ENCODE assay signal across 14 cellular contexts in genomic region chr9:29285818-29286217, GRCh38.
A peak's percentile ranks its signal among the peaks of the same experiment; 100 is the strongest.
DNase-seq lines count a peak whose midpoint lies in the region; ATAC-seq, FAIRE-seq and TF ChIP-seq lines count a peak whose summit lies in the region.
"Had no signal": no experiment of that assay in that cellular context is flagged by ENCODE, and none has a peak within 500 bp of the region (broad histone marks: within the 10 kb centered on the region; RNA-seq: fewer than 3 reads in every experiment).

No MANE protein-coding gene starts in this region.

- H3K4me3 ChIP-seq in epithelial cell of esophagus (ENCODE audit: low read length): no peak overlapping the region
- H3K4me3 ChIP-seq in esophagus squamous epithelium: no peak overlapping the region
- H3K4me3 ChIP-seq in tibial artery: no peak overlapping the region
- H3K4me3 ChIP-seq: right atrium auricular region, SK-N-MC, thoracic aorta had no signal

- FAIRE-seq in urothelium cell line (lab: Jason Lieb, UNC): peak; percentile 72

- H3K27me3 ChIP-seq in esophagus squamous epithelium (no peaks in the 10 kb centered on the region), tibial artery (no peaks in the 10 kb centered on the region)
- H3K27me3 ChIP-seq: right atrium auricular region had no signal

- peaks cover 13 to 23% of the 10 kb centered on the region in 2 donors for H3K4me1 Mint-ChIP-seq in natural killer cell
- peaks cover 3 to 7% of the 10 kb centered on the region in 2 donors for H3K4me1 Mint-ChIP-seq in natural killer cell treated with Interleukin-12 subunit alpha and Interleukin-12 subunit beta and Interleukin-15 and Interleukin-18, amount 100 ng/mL, for 72 hours (ENCODE audit: low read depth in 2 of 2)
- H3K4me1 Mint-ChIP-seq: activated CD4-positive, alpha-beta T cell treated with anti-CD3 and anti-CD28 coated beads, Interleukin-2, amount 10 ng/mL, durations not matched to agents 7 days and 5 days had no signal

- H3K4me1 ChIP-seq in esophagus squamous epithelium (no peaks in the 10 kb centered on the region), tibial artery (no peaks in the 10 kb centered on the region)
- H3K4me1 ChIP-seq: right atrium auricular region had no signal

- H3K9me3 Mint-ChIP-seq in natural killer cell: peaks cover 8 to 12% of the 10 kb centered on the region in 2 donors
- peaks cover 14% of the 10 kb centered on the region for H3K9me3 Mint-ChIP-seq in natural killer cell treated with Interleukin-12 subunit alpha and Interleukin-12 subunit beta and Interleukin-15 and Interleukin-18, amount 100 ng/mL, for 72 hours
- H3K9me3 Mint-ChIP-seq: activated CD4-positive, alpha-beta T cell treated with anti-CD3 and anti-CD28 coated beads, Interleukin-2, amount 10 ng/mL, durations not matched to agents 7 days and 5 days had no signal

- H3K27me3 Mint-ChIP-seq in natural killer cell (ENCODE audit: low read depth in 2 of 2): no peaks in the 10 kb centered on the region
- no peaks in the 10 kb centered on the region for H3K27me3 Mint-ChIP-seq in natural killer cell treated with Interleukin-12 subunit alpha and Interleukin-12 subunit beta and Interleukin-15 and Interleukin-18, amount 100 ng/mL, for 72 hours
- H3K27me3 Mint-ChIP-seq: activated CD4-positive, alpha-beta T cell treated with anti-CD3 and anti-CD28 coated beads, Interleukin-2, amount 10 ng/mL, durations not matched to agents 7 days and 5 days had no signal

- ATAC-seq in natural killer cell: no peak
- ATAC-seq in natural killer cell treated with Interleukin-12 subunit alpha and Interleukin-12 subunit beta and Interleukin-15 and Interleukin-18, amount 100 ng/mL, for 72 hours: no peak
- ATAC-seq: activated naive CD4-positive, alpha-beta T cell treated with anti-CD3 and anti-CD28 coated beads, Interleukin-2, amount 50 U/mL, for 72 hours had no signal

- H3K36me3 Mint-ChIP-seq in natural killer cell: peaks cover 11% of the 10 kb centered on the region
- H3K36me3 Mint-ChIP-seq in natural killer cell treated with Interleukin-12 subunit alpha and Interleukin-12 subunit beta and Interleukin-15 and Interleukin-18, amount 100 ng/mL, for 72 hours: peaks cover 5% of the 10 kb centered on the region
- H3K36me3 Mint-ChIP-seq: activated naive CD4-positive, alpha-beta T cell treated with anti-CD3 and anti-CD28 coated beads, Interleukin-2, amount 50 U/mL, for 72 hours had no signal

- H3K36me3 ChIP-seq in esophagus squamous epithelium (no peaks in the 10 kb centered on the region), tibial artery (no peaks in the 10 kb centered on the region)
- H3K36me3 ChIP-seq: right atrium auricular region, thoracic aorta had no signal

- peak overlapping the region; percentile 4 to 37 for H3K27ac Mint-ChIP-seq in natural killer cell
- H3K27ac Mint-ChIP-seq in natural killer cell treated with Interleukin-12 subunit alpha and Interleukin-12 subunit beta and Interleukin-15 and Interleukin-18, amount 100 ng/mL, for 72 hours: peak overlapping the region in 1 of 2 donors; percentile 14
- H3K27ac Mint-ChIP-seq: activated CD4-positive, alpha-beta T cell treated with anti-CD3 and anti-CD28 coated beads, Interleukin-2, amount 10 ng/mL, durations not matched to agents 7 days and 5 days; activated naive CD4-positive, alpha-beta T cell treated with anti-CD3 and anti-CD28 coated beads, Interleukin-2, amount 50 U/mL, for 72 hours had no signal

- H3K27ac ChIP-seq in esophagus squamous epithelium: no peak overlapping the region
- no peak overlapping the region for H3K27ac ChIP-seq in tibial artery
- H3K27ac ChIP-seq: right atrium auricular region, SK-N-MC, thoracic aorta had no signal

- no peaks in the 10 kb centered on the region for H3K9me3 ChIP-seq in esophagus squamous epithelium
- no peaks in the 10 kb centered on the region for H3K9me3 ChIP-seq in tibial artery
- H3K9me3 ChIP-seq: right atrium auricular region, thoracic aorta had no signal

- no peak for TF ChIP-seq CTCF in natural killer cell (IDR thresholded peaks at IDR 0.05)
- TF ChIP-seq CTCF in epithelial cell of esophagus (IDR thresholded peaks at IDR 0.05; ENCODE audit: insufficient read depth, low read depth, low read length, missing control alignments): peak; percentile 28
- TF ChIP-seq CTCF in esophagus squamous epithelium (IDR thresholded peaks at IDR 0.05): peak in 1 of 6 experiments; percentile 11
- TF ChIP-seq CTCF in tibial artery (IDR thresholded peaks at IDR 0.05): no peak

- DNase-seq in natural killer cell (no peak), OCI-M1 (lab: John Stamatoyannopoulos, UW) (peak; percentile 81), epithelial cell of esophagus (ENCODE audit: low read depth) (peak; percentile 5), urothelium cell line (ENCODE audit: low spot score) (peak; percentile 6), esophagus squamous epithelium (lab: John Stamatoyannopoulos, UW) (no peak), tibial artery (no peak)
- DNase-seq in natural killer cell treated with Interleukin-12 subunit alpha and Interleukin-12 subunit beta and Interleukin-15 and Interleukin-18, amount 100 ng/mL, for 72 hours (ENCODE audit: low spot score): no peak
- DNase-seq in activated naive CD4-positive, alpha-beta T cell treated with anti-CD3 and anti-CD28 coated beads, Interleukin-2, amount 50 U/mL, for 16 hours: no peak
- DNase-seq: activated CD4-positive, alpha-beta T cell treated with anti-CD3 and anti-CD28 coated beads, Interleukin-2, amount 10 ng/mL, durations not matched to agents 7 days and 5 days; NCI-H446 treated with DMSO at 0.1 percent for 48 hours had no signal

- WGBS in esophagus squamous epithelium, 2 donors: 41 to 45% methylated on average over 3 of the region's 3 CpGs

- intact Hi-C loops in natural killer cell (cut with micrococcal nuclease): loop anchor here (5.0 kb wide), 1 partner anchor 36 kb away; no protein-coding TSS in a partner anchor
- intact Hi-C loops in esophagus squamous epithelium (cut with DNase I): no loop called here
- intact Hi-C loops in tibial artery (cut with DNase I; ENCODE audit: low total_unique reads): no loop called here

- TF ChIP-seq POLR2A in esophagus squamous epithelium (IDR thresholded peaks at IDR 0.05): no peak

- no peak overlapping the region for H3K4me3 Mint-ChIP-seq in natural killer cell
- H3K4me3 Mint-ChIP-seq in natural killer cell treated with Interleukin-12 subunit alpha and Interleukin-12 subunit beta and Interleukin-15 and Interleukin-18, amount 100 ng/mL, for 72 hours: no peak overlapping the region
- H3K4me3 Mint-ChIP-seq: activated CD4-positive, alpha-beta T cell treated with anti-CD3 and anti-CD28 coated beads, Interleukin-2, amount 10 ng/mL, durations not matched to agents 7 days and 5 days had no signal

Comparison
In these comparisons a context has a peak if more than half of its experiments do, and no peak if none do; other contexts are left out.
1. DNase-seq: peak in OCI-M1 (single experiment), epithelial cell of esophagus (single experiment) and urothelium cell line (single experiment); none in natural killer cell (single experiment), natural killer cell treated with Interleukin-12 subunit alpha and Interleukin-12 subunit beta and Interleukin-15 and Interleukin-18, amount 100 ng/mL, for 72 hours (single experiment), esophagus squamous epithelium (single experiment), tibial artery (0 of 2) and activated naive CD4-positive, alpha-beta T cell treated with anti-CD3 and anti-CD28 coated beads, Interleukin-2, amount 50 U/mL, for 16 hours (single experiment).